Comparison of ENCODE assay signal across 10 cellular contexts in the genomic region with DNA sequence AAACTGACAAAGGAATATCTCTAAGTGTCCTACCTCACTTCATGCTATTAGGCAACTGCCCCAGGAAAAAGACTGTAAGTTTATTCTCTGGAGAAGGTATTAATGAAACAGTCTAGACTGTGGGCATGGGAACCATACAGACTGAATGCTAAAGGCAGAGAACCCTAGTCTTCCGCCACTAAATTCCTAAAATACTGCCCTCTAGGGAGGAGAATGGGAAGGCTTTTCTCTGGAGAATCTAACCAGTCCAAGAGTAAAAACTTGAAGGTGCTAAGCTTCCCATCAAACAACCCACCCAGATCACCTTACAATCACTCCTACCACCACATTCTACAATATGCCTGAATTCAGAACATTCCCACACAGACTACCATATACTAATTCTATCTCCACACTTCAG. TPM values are rescaled to one million over a fixed set of nuclear protein-coding genes. Genes with fewer than 3 reads are reported as not detected.
DNase-seq lines count a peak whose midpoint lies in the region; ATAC-seq and TF ChIP-seq lines count a peak whose summit lies in the region.
"Had no signal": no experiment of that assay in that cellular context is flagged by ENCODE, and none has a peak within 500 bp of the region (broad histone marks: within the 10 kb centered on the region; RNA-seq: fewer than 3 reads in every experiment).

No MANE protein-coding gene starts in this region.

- no peak overlapping the region for H3K27ac Mint-ChIP-seq in mesothelial cell of epicardium
- H3K27ac Mint-ChIP-seq: activated T-helper 1 cell treated with anti-CD3 and anti-CD28 coated beads, Interleukin-12 subunit alpha, Interleukin-12 subunit beta, Interleukin-2, Interleukin-4 antibody, amounts not matched to agents 30 ng/mL and 10 ng/mL and 1 ng/mL, durations not matched to agents 14 hours and 24 hours and 36 hours had no signal

- no peaks in the 10 kb centered on the region for H3K9me3 ChIP-seq in ascending aorta

- H3K4me3 ChIP-seq in ascending aorta = no peak overlapping the region

- intact Hi-C loops in ascending aorta (cut with DNase I) = no loop called here

- peaks cover 9% of the 10 kb centered on the region for H3K36me3 Mint-ChIP-seq in mesothelial cell of epicardium

- DNase-seq in DMS114 treated with DMSO at 0.1 percent for 48 hours (lab: John Stamatoyannopoulos, UW; ENCODE audit: unreplicated experiment) = peak; percentile 13
- DNase-seq in HT1080 (ENCODE audit: low read depth) = peak; percentile 25
- DNase-seq in ascending aorta (ENCODE audit: low spot score in 2 of 2) = no peak
- no peak for DNase-seq in mesothelial cell of epicardium (ENCODE audit: low spot score in 2 of 2, unreplicated experiment in 2 of 2)
- no peak for DNase-seq in NCI-H774 (lab: John Stamatoyannopoulos, UW)
- no peak for DNase-seq in stimulated activated CD8-positive, alpha-beta memory T cell treated with anti-CD3 and anti-CD28 coated beads, Interleukin-4, amount 100 ng/mL, for 48 hours
- no peak for DNase-seq in stimulated activated CD4-positive, alpha-beta T cell treated with anti-CD3 and anti-CD28 coated beads, Interleukin-1b, Interleukin-23, amount 100 ng/mL, for 48 hours
- DNase-seq: kidney glomerular epithelial cell had no signal

- no peak for ATAC-seq in GM19463 (IDR thresholded peaks at IDR 0.05; ENCODE audit: unreplicated experiment)

- peaks cover 0 to 3% of the 10 kb centered on the region in 2 donors for H3K4me1 ChIP-seq in ascending aorta

- no peaks in the 10 kb centered on the region for H3K27me3 Mint-ChIP-seq in mesothelial cell of epicardium (ENCODE audit: low read depth)

- H3K27ac ChIP-seq in ascending aorta = no peak overlapping the region

- no peaks in the 10 kb centered on the region for H3K9me3 Mint-ChIP-seq in mesothelial cell of epicardium
- H3K9me3 Mint-ChIP-seq: activated T-helper 1 cell treated with anti-CD3 and anti-CD28 coated beads, Interleukin-12 subunit alpha, Interleukin-12 subunit beta, Interleukin-2, Interleukin-4 antibody, amounts not matched to agents 30 ng/mL and 10 ng/mL and 1 ng/mL, durations not matched to agents 14 hours and 24 hours and 36 hours had no signal

- peak in 2 of 3 experiments; percentile 14 to 21 for TF ChIP-seq CTCF in ascending aorta (IDR thresholded peaks at IDR 0.05)
- peak; percentile 46 for TF ChIP-seq CTCF in mesothelial cell of epicardium (IDR thresholded peaks at IDR 0.05; ENCODE audit: unreplicated experiment)

- no peak overlapping the region for H3K4me3 Mint-ChIP-seq in mesothelial cell of epicardium
- H3K4me3 Mint-ChIP-seq: activated T-helper 1 cell treated with anti-CD3 and anti-CD28 coated beads, Interleukin-12 subunit alpha, Interleukin-12 subunit beta, Interleukin-2, Interleukin-4 antibody, amounts not matched to agents 30 ng/mL and 10 ng/mL and 1 ng/mL, durations not matched to agents 14 hours and 24 hours and 36 hours had no signal

- H3K27me3 ChIP-seq in ascending aorta = no peaks in the 10 kb centered on the region

- peaks cover 5 to 8% of the 10 kb centered on the region in 2 donors for H3K36me3 ChIP-seq in ascending aorta

- peaks cover 26% of the 10 kb centered on the region for H3K4me1 Mint-ChIP-seq in mesothelial cell of epicardium

RNA-seq across cellular contexts. Expression of gene SRBD1, which starts 3.4 kb away (rescaled TPM):
- 17.0 and 19.0 TPM in 2 replicates for total RNA-seq in HT1080 (2014; rRNA removed; shearing (Covaris generic))
- 13.4 and 14.0 TPM in 2 replicates for polyA plus RNA-seq in HT1080 (2015; cell fraction: cytosol; rRNA removed)
- polyA plus RNA-seq in HT1080 (2015; cell fraction: nucleus; rRNA removed) = 21.1 and 30.2 TPM in 2 replicates
- total RNA-seq in ascending aorta (7.6 TPM), mesothelial cell of epicardium (16.2 to 22.6 TPM (median 19.3 TPM) in 3 replicates)

RNA-seq across cellular contexts. Expression of gene PRKCE, which starts 43.8 kb away (rescaled TPM):
- 31.7 and 32.4 TPM in 2 replicates for total RNA-seq in HT1080 (2014; rRNA removed; shearing (Covaris generic))
- 30.4 and 41.4 TPM in 2 replicates for polyA plus RNA-seq in HT1080 (2015; cell fraction: cytosol; rRNA removed)
- 33.1 and 44.0 TPM in 2 replicates for polyA plus RNA-seq in HT1080 (2015; cell fraction: nucleus; rRNA removed)
- total RNA-seq in ascending aorta (4.6 TPM), mesothelial cell of epicardium (18.1 to 18.5 TPM (median 18.4 TPM) in 3 replicates)

Comparison
In these comparisons a context has a peak if more than half of its experiments do, and no peak if none do; other contexts are left out.
1. DNase-seq: peak in DMS114 treated with DMSO at 0.1 percent for 48 hours (single experiment) and HT1080 (single experiment); none in ascending aorta (0 of 2), mesothelial cell of epicardium (0 of 2), NCI-H774 (single experiment), stimulated activated CD8-positive, alpha-beta memory T cell treated with anti-CD3 and anti-CD28 coated beads, Interleukin-4, amount 100 ng/mL, for 48 hours (single experiment) and stimulated activated CD4-positive, alpha-beta T cell treated with anti-CD3 and anti-CD28 coated beads, Interleukin-1b, Interleukin-23, amount 100 ng/mL, for 48 hours (single experiment).